ENCODE assay signal across 18 cellular contexts in the genomic region with DNA sequence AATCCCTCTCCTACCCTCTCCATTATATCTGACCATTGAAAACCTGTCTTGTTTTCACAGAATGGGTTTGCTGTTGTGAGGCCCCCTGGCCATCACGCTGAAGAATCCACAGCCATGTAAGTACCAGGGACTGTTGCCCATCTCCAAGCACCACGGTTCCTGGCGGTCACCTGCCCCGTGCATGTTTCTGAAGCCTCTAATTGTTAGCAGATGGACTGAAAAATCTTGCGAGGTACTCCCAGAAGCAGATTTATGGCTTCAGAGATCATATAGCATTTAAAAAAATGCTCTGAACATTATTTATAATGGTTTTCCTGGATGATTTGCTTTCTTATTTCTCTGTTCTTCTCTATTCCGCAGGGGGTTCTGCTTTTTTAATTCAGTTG.
A peak's percentile ranks its signal among the peaks of the same experiment; 100 is the strongest.
DNase-seq lines count a peak whose midpoint lies in the region; ATAC-seq, FAIRE-seq and TF ChIP-seq lines count a peak whose summit lies in the region.
"Had no signal": no experiment of that assay in that cellular context is flagged by ENCODE, and none has a peak within 500 bp of the region (broad histone marks: within the 10 kb centered on the region; RNA-seq: fewer than 3 reads in every experiment).

No MANE protein-coding gene starts in this region.

- H3K27ac Mint-ChIP-seq in CD8-positive, alpha-beta memory T cell, result no peak overlapping the region
- H3K27ac Mint-ChIP-seq: CD8-positive, alpha-beta T cell had no signal

- TF ChIP-seq CTCF in Loucy (conservative IDR thresholded peaks at IDR 0.05; ENCODE audit: low read length) (no peak), H1 (IDR thresholded peaks at IDR 0.05; ENCODE audit: control extremely low read depth in 1 of 3, insufficient read depth in 1 of 3, low read depth in 1 of 3, low read length in 3 of 3) (no peak)

- H2BK5ac ChIP-seq in H1 (ENCODE audit: low read depth, low read length) (no peak overlapping the region), neuronal stem cell (ENCODE audit: low read length) (no peak overlapping the region)

- H3K56ac ChIP-seq in H1 (replicated peaks; ENCODE audit: insufficient read length, low read depth, low read length), result no peak overlapping the region

- peaks cover 0 to 3% (median 0%) of the 10 kb centered on the region in 5 donors for H3K9me3 Mint-ChIP-seq in CD8-positive, alpha-beta memory T cell
- H3K9me3 Mint-ChIP-seq: CD8-positive, alpha-beta T cell had no signal

- H4K5ac ChIP-seq in H1 (ENCODE audit: insufficient read length, low read depth, low read length), result no peak overlapping the region

- H3K27ac ChIP-seq in H1 (ENCODE audit: low read depth, low read length) (no peak overlapping the region), neuronal stem cell (replicated peaks; ENCODE audit: low read length) (no peak overlapping the region)
- H3K27ac ChIP-seq in CD8-positive, alpha-beta memory T cell (ENCODE audit: low read depth, low read length), result no peak overlapping the region

- H3K9ac ChIP-seq in Loucy (ENCODE audit: low read depth, low read length, poor library complexity, severe bottlenecking), result no peak overlapping the region
- no peak overlapping the region for H3K9ac ChIP-seq in H1 (replicated peaks in 1 of 4; ENCODE audit: extremely low read depth in 1 of 4, low read depth in 3 of 4, low read length in 3 of 4)
- no peak overlapping the region for H3K9ac ChIP-seq in neuronal stem cell (ENCODE audit: low read depth, low read length, poor library complexity)

- no peaks in the 10 kb centered on the region for H3F3A ChIP-seq in Loucy (ENCODE audit: low read depth)

- H3K27me3 ChIP-seq in Loucy (ENCODE audit: insufficient read depth, low read length, poor library complexity, severe bottlenecking), result no peaks in the 10 kb centered on the region
- H3K27me3 ChIP-seq in H1 (replicated peaks in 1 of 4; ENCODE audit: control insufficient read depth in 3 of 4, extremely low read depth in 1 of 4, insufficient read depth in 3 of 4, low read length in 3 of 4), result no peaks in the 10 kb centered on the region
- H3K27me3 ChIP-seq in neuronal stem cell (ENCODE audit: control insufficient read depth in 3 of 3, insufficient read depth in 3 of 3, low read depth in 1 of 3, low read length in 3 of 3), result no peaks in the 10 kb centered on the region
- no peaks in the 10 kb centered on the region for H3K27me3 ChIP-seq in CD8-positive, alpha-beta memory T cell (ENCODE audit: insufficient read depth, low read length, poor library complexity, severe bottlenecking)

- POLR2A ChIA-PET in H1 (lab: Charles Lee; ENCODE audit: partially characterized antibody), result no interaction called here
- POLR2A ChIA-PET in CD8-positive, alpha-beta memory T cell (lab: Charles Lee), result no interaction called here

- H3K4me3 ChIP-seq in Loucy (ENCODE audit: low read length, poor library complexity, severe bottlenecking) (no peak overlapping the region), H1 (ENCODE audit: extremely low read depth in 1 of 4, insufficient read depth in 2 of 4, low read depth in 3 of 4, low read length in 4 of 4) (no peak overlapping the region), neuronal stem cell (ENCODE audit: low read length in 2 of 2) (no peak overlapping the region)
- H3K4me3 ChIP-seq in CD8-positive, alpha-beta memory T cell (ENCODE audit: low read length), result no peak overlapping the region
- H3K4me3 ChIP-seq: GM12878 had no signal

- no peak overlapping the region for H2BK20ac ChIP-seq in H1 (ENCODE audit: low read length)

- CTCF ChIA-PET in H1 (lab: Charles Lee; ENCODE audit: partially characterized antibody), result no interaction called here
- CTCF ChIA-PET in CD8-positive, alpha-beta memory T cell (lab: Charles Lee), result no interaction called here

- H2AFZ ChIP-seq in Loucy (ENCODE audit: low read length) (0 out of 2 replicates have a peak overlapping the region, but pooled peaks have one; percentile 9), H1 (ENCODE audit: low read length) (no peak overlapping the region), neuronal stem cell (ENCODE audit: low read length) (peak overlapping the region; percentile 52)

- H2BK12ac ChIP-seq in H1 (ENCODE audit: low read depth, low read length) (no peak overlapping the region), neuronal stem cell (ENCODE audit: low read length) (no peak overlapping the region)

- H4K91ac ChIP-seq in H1 (replicated peaks; ENCODE audit: insufficient read length, low read length) (no peak overlapping the region), neuronal stem cell (ENCODE audit: low read depth, low read length, poor library complexity) (no peak overlapping the region)

- DNase-seq in H1 (ENCODE audit: low read depth in 1 of 2, low spot score in 2 of 2), result no peak
- DNase-seq in neuronal stem cell (ENCODE audit: low spot score), result no peak
- no peak for DNase-seq in head of caudate nucleus
- no peak for DNase-seq in stimulated activated naive CD8-positive, alpha-beta T cell treated with anti-CD3 and anti-CD28 coated beads, Interleukin-15, Interleukin-2, amounts not matched to agents 100 U/mL and 50 U/mL, for 24 hours
- DNase-seq in CD8-positive, alpha-beta memory T cell, result no peak
- no peak for DNase-seq in SW 1271 (lab: John Stamatoyannopoulos, UW)
- DNase-seq: CD8-positive, alpha-beta T cell; DND-41; KG1; NCI-H2029 treated with DMSO at 0.1 percent for 48 hours; NCI-H2171 treated with DMSO at 0.1 percent for 48 hours; NCI-H446 treated with DMSO at 0.1 percent for 48 hours; NCI-H748 treated with DMSO at 0.1 percent for 48 hours had no signal

- TF ChIP-seq POLR2A in H1 (IDR thresholded peaks at IDR 0.05; ENCODE audit: control extremely low read depth in 1 of 2, low read depth in 2 of 2, low read length in 2 of 2), result no peak

- H2BK15ac ChIP-seq in H1 (ENCODE audit: low read length) (0 out of 2 replicates have a peak overlapping the region, but pooled peaks have one; percentile 5), neuronal stem cell (ENCODE audit: low read length) (no peak overlapping the region)

- H4K20me1 ChIP-seq in Loucy (ENCODE audit: insufficient read depth, low read length, poor library complexity, severe bottlenecking) (no peaks in the 10 kb centered on the region), H1 (replicated peaks in 1 of 2; ENCODE audit: control insufficient read depth in 1 of 2, insufficient read depth in 2 of 2, low read length in 2 of 2) (no peaks in the 10 kb centered on the region)

- no peaks in the 10 kb centered on the region for H3K4me1 Mint-ChIP-seq in CD8-positive, alpha-beta memory T cell

- H3K23ac ChIP-seq in H1 (ENCODE audit: insufficient read length) (no peak overlapping the region), neuronal stem cell (ENCODE audit: low read depth, low read length, poor library complexity) (no peak overlapping the region)

- H3K18ac ChIP-seq in H1 (ENCODE audit: extremely low read depth, low read length) (no peak overlapping the region), neuronal stem cell (ENCODE audit: low read length) (no peak overlapping the region)

- no peak for TF ChIP-seq EP300 in H1 (IDR thresholded peaks at IDR 0.05; ENCODE audit: borderline replicate concordance in 1 of 2, low read depth in 2 of 2, low read length in 2 of 2)

- no peaks in the 10 kb centered on the region for H3K27me3 Mint-ChIP-seq in CD8-positive, alpha-beta memory T cell

- no peaks in the 10 kb centered on the region for H3K9me2 ChIP-seq in Loucy (replicated peaks; ENCODE audit: low read depth, low read length)

- intact Hi-C loops in head of caudate nucleus (cut with DNase I), result no loop called here

- 91% methylated on average over 6 of the region's 6 CpGs; no CpG with 5 or more reads in 1 of the 2 experiments for WGBS in H1 (ENCODE audit: extremely low coverage in 1 of 2, insufficient coverage in 1 of 2, insufficient read length in 1 of 2, insufficient replicate concordance in 2 of 2, low coverage in 1 of 2, low lambda C conversion rate in 2 of 2, missing lambda C conversion rate in 1 of 2), 2 experiments
- no CpG with 5 or more reads among the region's 6 CpGs for WGBS in neuronal stem cell (ENCODE audit: extremely low coverage in 2 of 2, insufficient read length in 2 of 2, insufficient replicate concordance in 1 of 2), 2 donors

- FAIRE-seq in H1 (lab: Jason Lieb, UNC), result no peak
- FAIRE-seq: G401.6, GM12878, HepG2 had no signal

- H3K79me1 ChIP-seq in H1 (ENCODE audit: low read depth, low read length) (no peaks in the 10 kb centered on the region), neuronal stem cell (ENCODE audit: low read depth, low read length) (peaks cover 2% of the 10 kb centered on the region)

- H3K36me3 ChIP-seq in Loucy (ENCODE audit: insufficient read depth, low read length), result no peaks in the 10 kb centered on the region
- H3K36me3 ChIP-seq in H1 (ENCODE audit: control insufficient read depth in 2 of 4, insufficient read depth in 4 of 4, low read length in 3 of 4), result no peaks in the 10 kb centered on the region
- H3K36me3 ChIP-seq in neuronal stem cell (replicated peaks in 1 of 2; ENCODE audit: control insufficient read depth in 2 of 2, insufficient read depth in 2 of 2, low read length in 2 of 2), result no peaks in the 10 kb centered on the region
- H3K36me3 ChIP-seq in CD8-positive, alpha-beta memory T cell (ENCODE audit: insufficient read depth, low read length), result no peaks in the 10 kb centered on the region

- H3K36me3 Mint-ChIP-seq in CD8-positive, alpha-beta memory T cell, result no peaks in the 10 kb centered on the region
- H3K36me3 Mint-ChIP-seq: CD8-positive, alpha-beta T cell had no signal

- H3K4ac ChIP-seq in H1 (replicated peaks; ENCODE audit: insufficient read length, low read depth, low read length) (no peak overlapping the region), neuronal stem cell (ENCODE audit: low read length) (no peak overlapping the region)

- no peak overlapping the region for H2BK120ac ChIP-seq in H1 (replicated peaks; ENCODE audit: low read depth, low read length)
- no peak overlapping the region for H2BK120ac ChIP-seq in neuronal stem cell (ENCODE audit: low read depth, low read length)

- H3K9me3 ChIP-seq in Loucy (ENCODE audit: insufficient read depth, low read depth, low read length) (no peaks in the 10 kb centered on the region), H1 (ENCODE audit: insufficient read depth in 2 of 2, low read depth in 1 of 2, low read length in 1 of 2) (no peaks in the 10 kb centered on the region), neuronal stem cell (replicated peaks in 1 of 2; ENCODE audit: control insufficient read depth in 2 of 2, insufficient read depth in 1 of 2, low read depth in 1 of 2, low read length in 2 of 2) (no peaks in the 10 kb centered on the region)
- no peaks in the 10 kb centered on the region for H3K9me3 ChIP-seq in CD8-positive, alpha-beta memory T cell (ENCODE audit: low read length)

- ATAC-seq in stimulated activated naive CD8-positive, alpha-beta T cell treated with anti-CD3 and anti-CD28 coated beads, Interleukin-15, Interleukin-2, amounts not matched to agents 100 U/mL and 50 U/mL, for 24 hours, result no peak
- ATAC-seq: CD8-positive, alpha-beta T cell; GM12878; HCT116; HepG2 had no signal

- no peak overlapping the region for H3K4me3 Mint-ChIP-seq in CD8-positive, alpha-beta memory T cell
- H3K4me3 Mint-ChIP-seq: CD8-positive, alpha-beta T cell had no signal

- H3K4me1 ChIP-seq in Loucy (ENCODE audit: insufficient read depth, low read length, poor library complexity, severe bottlenecking) (peaks cover 10% of the 10 kb centered on the region), H1 (replicated peaks in 1 of 4; ENCODE audit: control insufficient read depth in 3 of 4, insufficient read depth in 4 of 4, low read length in 3 of 4) (no peaks in the 10 kb centered on the region; a peak in 1 of 7 replicates), neuronal stem cell (ENCODE audit: control insufficient read depth in 2 of 2, insufficient read depth in 1 of 2, low read depth in 1 of 2, low read length in 2 of 2) (peaks cover 4 to 6% of the 10 kb centered on the region in 2 donors)
- H3K4me1 ChIP-seq in CD8-positive, alpha-beta memory T cell (ENCODE audit: insufficient read depth, low read length), result no peaks in the 10 kb centered on the region

- H4K8ac ChIP-seq in H1 (ENCODE audit: extremely low read depth, insufficient read depth, low read length) (no peak overlapping the region), neuronal stem cell (ENCODE audit: low read depth, low read length) (no peak overlapping the region)

- no peak for TF ChIP-seq RAD21 in H1 (IDR thresholded peaks at IDR 0.05 in 1 of 2, conservative IDR thresholded peaks at IDR 0.05 in 1 of 2; ENCODE audit: low read depth in 2 of 2, low read length in 2 of 2)

- H3K14ac ChIP-seq in H1 (ENCODE audit: insufficient read length) (no peak overlapping the region), neuronal stem cell (ENCODE audit: low read length) (no peak overlapping the region)

- H3K4me2 ChIP-seq in Loucy (ENCODE audit: low read depth, low read length, poor library complexity, severe bottlenecking) (no peak overlapping the region), H1 (ENCODE audit: insufficient read depth in 1 of 2, low read depth in 2 of 2, low read length in 2 of 2) (no peak overlapping the region), neuronal stem cell (ENCODE audit: insufficient read depth, low read length, poor library complexity, severe bottlenecking) (no peak overlapping the region)

- H3K79me2 ChIP-seq in Loucy (ENCODE audit: insufficient read depth, low read length), result no peaks in the 10 kb centered on the region
- no peaks in the 10 kb centered on the region for H3K79me2 ChIP-seq in H1 (ENCODE audit: control insufficient read depth in 1 of 2, insufficient read depth in 2 of 2, low read length in 2 of 2)

- H3K23me2 ChIP-seq in H1 (ENCODE audit: low read depth, low read length), result no peaks in the 10 kb centered on the region

- H2AK5ac ChIP-seq in H1 (ENCODE audit: low read depth, low read length) (no peak overlapping the region), neuronal stem cell (ENCODE audit: low read depth, low read length) (no peak overlapping the region)
